Comparison of ENCODE assay signal across 9 cellular contexts in genomic region chr10:29784175-29784773, GRCh38.
DNase-seq lines count a peak whose midpoint lies in the region; ATAC-seq and TF ChIP-seq lines count a peak whose summit lies in the region.
"Had no signal": no experiment of that assay in that cellular context is flagged by ENCODE, and none has a peak within 500 bp of the region (broad histone marks: within the 10 kb centered on the region; RNA-seq: fewer than 3 reads in every experiment).

No MANE protein-coding gene starts in this region.

- no peaks in the 10 kb centered on the region for H3K27me3 Mint-ChIP-seq in MCF 10A (ENCODE audit: insufficient read depth, unreplicated experiment)

- 72 to 76% methylated on average over 7 of the region's 7 CpGs for WGBS in testis, 2 donors

- peaks cover 15 to 36% of the 10 kb centered on the region in 2 donors for H3K4me1 ChIP-seq in thoracic aorta (ENCODE audit: control insufficient read depth in 1 of 2, low read depth in 2 of 2)
- H3K4me1 ChIP-seq in testis: no peaks in the 10 kb centered on the region

- TF ChIP-seq CTCF in MCF 10A (IDR thresholded peaks at IDR 0.05; ENCODE audit: unreplicated experiment) (no peak), thoracic aorta (IDR thresholded peaks at IDR 0.05) (no peak), testis (IDR thresholded peaks at IDR 0.05) (no peak), GM20000 (IDR thresholded peaks at IDR 0.05; ENCODE audit: extremely low read depth, missing control alignments) (no peak)

- POLR2A ChIA-PET in MCF 10A (lab: Yijun Ruan, JAX): interaction anchor here (0.7 to 1.5 kb wide), 7 partner anchors 19 to 163 kb away, joined by 3 to 8 read pairs (median 4); no protein-coding TSS in a partner anchor

- H3K27ac ChIP-seq in thoracic aorta (peak overlapping the region; percentile 90), testis (no peak overlapping the region)

- H3K9me3 ChIP-seq in thoracic aorta (no peaks in the 10 kb centered on the region), testis (no peaks in the 10 kb centered on the region)

- H3K36me3 ChIP-seq in thoracic aorta (no peaks in the 10 kb centered on the region), testis (ENCODE audit: low read depth, missing control alignments) (no peaks in the 10 kb centered on the region)

- intact Hi-C loops in MCF 10A (cut with micrococcal nuclease): loop anchor here (1.0 kb wide), 1 partner anchor 20 kb away; no protein-coding TSS in a partner anchor
- intact Hi-C loops in testis (cut with DNase I; ENCODE audit: low total_unique reads): no loop called here

- no TSS peak for BruUV-seq in MCF 10A (replicated peaks; lab: Mats Ljungman, UMichigan)

- H3K4me3 ChIP-seq in thoracic aorta (no peak overlapping the region), testis (no peak overlapping the region)

- peaks cover 6% of the 10 kb centered on the region for H3K36me3 Mint-ChIP-seq in MCF 10A (ENCODE audit: insufficient read depth, unreplicated experiment)
- H3K36me3 Mint-ChIP-seq: activated naive CD8-positive, alpha-beta T cell treated with anti-CD3 and anti-CD28 coated beads, Interleukin-2, amount 10 ng/mL, durations not matched to agents 7 days and 5 days had no signal

- peak overlapping the region; percentile 85 for H3K27ac Mint-ChIP-seq in MCF 10A (ENCODE audit: low read depth, unreplicated experiment)
- H3K27ac Mint-ChIP-seq: activated naive CD8-positive, alpha-beta T cell treated with anti-CD3 and anti-CD28 coated beads, Interleukin-2, amount 10 ng/mL, durations not matched to agents 7 days and 5 days had no signal

- CTCF ChIA-PET in MCF 10A (lab: Yijun Ruan, JAX): interaction anchor here (0.6 kb wide), 1 partner anchor 167 kb away, joined by 3 read pairs; no protein-coding TSS in a partner anchor

- no peak for TF ChIP-seq POLR2A in testis (IDR thresholded peaks at IDR 0.05)

- H3K9me3 Mint-ChIP-seq in MCF 10A (ENCODE audit: unreplicated experiment): no peaks in the 10 kb centered on the region

- peaks cover 7% of the 10 kb centered on the region for H3K4me1 Mint-ChIP-seq in MCF 10A (ENCODE audit: insufficient read depth, unreplicated experiment)

- H3K4me3 Mint-ChIP-seq in MCF 10A (ENCODE audit: unreplicated experiment): peak overlapping the region; percentile 35
- H3K4me3 Mint-ChIP-seq: activated naive CD8-positive, alpha-beta T cell treated with anti-CD3 and anti-CD28 coated beads, Interleukin-2, amount 10 ng/mL, durations not matched to agents 7 days and 5 days had no signal

- ATAC-seq in thoracic aorta (ENCODE audit: insufficient number of reproducible peaks, low FRiP score, low read depth) (peak; percentile 96), HG03442 (IDR thresholded peaks at IDR 0.05; ENCODE audit: unreplicated experiment) (no peak)

- DNase-seq in HPDE6-E6E7 (ENCODE audit: extremely low spot score) (peak; percentile 70), MCF 10A (ENCODE audit: unreplicated experiment) (peak; percentile 99), islet precursor cell (peak; percentile 95), thoracic aorta (ENCODE audit: low spot score) (peak; percentile 64), testis (no peak), GM20000 (ENCODE audit: low spot score) (no peak), DMS 273 treated with DMSO at 0.1 percent for 48 hours (lab: John Stamatoyannopoulos, UW) (no peak)
- DNase-seq: activated naive CD8-positive, alpha-beta T cell treated with anti-CD3 and anti-CD28 coated beads, Interleukin-2, amount 10 ng/mL, durations not matched to agents 7 days and 5 days had no signal

- H3K27me3 ChIP-seq in thoracic aorta (replicated peaks; ENCODE audit: insufficient read depth) (no peaks in the 10 kb centered on the region), testis (no peaks in the 10 kb centered on the region)

Comparison
In these comparisons a context has a peak if more than half of its experiments do, and no peak if none do; other contexts are left out.
1. DNase-seq: peak in HPDE6-E6E7 (single experiment), MCF 10A (single experiment), islet precursor cell (single experiment) and thoracic aorta (single experiment); none in testis (single experiment), GM20000 (single experiment) and DMS 273 treated with DMSO at 0.1 percent for 48 hours (single experiment).
2. H3K27ac ChIP-seq: peak in thoracic aorta (2 of 2); none in testis (0 of 2).